Comparison of ENCODE assay signal across 21 cellular contexts in genomic region chr6:74459260-74459659, GRCh38.
DNase-seq lines count a peak whose midpoint lies in the region; ATAC-seq, FAIRE-seq and TF ChIP-seq lines count a peak whose summit lies in the region.
"Had no signal": no experiment of that assay in that cellular context is flagged by ENCODE, and none has a peak within 500 bp of the region (broad histone marks: within the 10 kb centered on the region; RNA-seq: fewer than 3 reads in every experiment).

No MANE protein-coding gene starts in this region.

- H3K4me3 ChIP-seq in HepG2 (replicated peaks in 1 of 3; ENCODE audit: insufficient read depth in 1 of 3, low read depth in 2 of 3, low read length in 3 of 3): no peak overlapping the region
- H3K4me3 ChIP-seq in right lobe of liver: no peak overlapping the region
- H3K4me3 ChIP-seq: GM12878, GM23248 had no signal

- H3K4me1 ChIP-seq in HepG2 (ENCODE audit: insufficient read depth, low read length) (peaks cover 11% of the 10 kb centered on the region), right lobe of liver (no peaks in the 10 kb centered on the region)
- H3K4me1 ChIP-seq: BE2C had no signal

- CTCF ChIA-PET in HepG2 (lab: Yijun Ruan, JAX; ENCODE audit: low intra/inter-chr PET ratio, low total read pairs): no interaction called here
- CTCF ChIA-PET in CD4-positive, alpha-beta T cell (lab: Charles Lee): no interaction called here

- no peak for TF ChIP-seq CTCF in HepG2 (CRISPR knock-in tag; IDR thresholded peaks at IDR 0.05)
- no peak for TF ChIP-seq CTCF in right lobe of liver (IDR thresholded peaks at IDR 0.05)
- no peak for TF ChIP-seq CTCF in progenitor cell of endocrine pancreas (IDR thresholded peaks at IDR 0.05; ENCODE audit: unreplicated experiment)
- TF ChIP-seq CTCF in CD4-positive, alpha-beta T cell (IDR thresholded peaks at IDR 0.05): no peak

- BruUV-seq in HepG2 (replicated peaks; lab: Mats Ljungman, UMichigan): no TSS peak

- H3K27me3 Mint-ChIP-seq in progenitor cell of endocrine pancreas: no peaks in the 10 kb centered on the region
- H3K27me3 Mint-ChIP-seq in CD4-positive, alpha-beta T cell: no peaks in the 10 kb centered on the region
- H3K27me3 Mint-ChIP-seq: CD4-positive, CD25-positive, alpha-beta regulatory T cell; IgD-negative memory B cell had no signal

- POLR2A ChIA-PET in HepG2 (lab: Yijun Ruan, JAX): no interaction called here
- POLR2A ChIA-PET in CD4-positive, alpha-beta T cell (lab: Charles Lee): no interaction called here

- H4K20me1 ChIP-seq in HepG2 (ENCODE audit: insufficient read depth, low read length): no peaks in the 10 kb centered on the region

- intact Hi-C loops in HepG2 (cut with micrococcal nuclease; ENCODE audit: unreplicated experiment) (no loop called here), right lobe of liver (cut with DNase I) (no loop called here)
- intact Hi-C loops in CD4-positive, alpha-beta T cell (cut with DNase I, micrococcal nuclease): no loop called here

- no peak overlapping the region for H3K27ac ChIP-seq in HepG2 (ENCODE audit: extremely low read length, insufficient read depth, low read length)
- H3K27ac ChIP-seq in right lobe of liver: no peak overlapping the region
- H3K27ac ChIP-seq in CD4-positive, alpha-beta T cell (ENCODE audit: low read depth, low read length): no peak overlapping the region
- H3K27ac ChIP-seq: GM23248, HL-60 had no signal

- H3K36me3 ChIP-seq in HepG2 (replicated peaks in 1 of 2; ENCODE audit: control insufficient read depth in 1 of 2, insufficient read depth in 2 of 2, low read length in 2 of 2): no peaks in the 10 kb centered on the region
- H3K36me3 ChIP-seq in right lobe of liver: no peaks in the 10 kb centered on the region
- H3K36me3 ChIP-seq: BE2C had no signal

- no peak overlapping the region for H3K4me3 Mint-ChIP-seq in progenitor cell of endocrine pancreas (ENCODE audit: low read depth)
- H3K4me3 Mint-ChIP-seq in CD4-positive, alpha-beta T cell: no peak overlapping the region
- H3K4me3 Mint-ChIP-seq: CD4-positive, CD25-positive, alpha-beta regulatory T cell; HFFc6; IgD-negative memory B cell had no signal

- TF ChIP-seq EP300 in HepG2 (IDR thresholded peaks at IDR 0.05; ENCODE audit: low read depth in 2 of 2, low read length in 2 of 2) (no peak), HepG2 (CRISPR knock-in tag; IDR thresholded peaks at IDR 0.05; ENCODE audit: borderline replicate concordance) (no peak)

- ATAC-seq in HepG2: peak; percentile 85
- no peak for ATAC-seq in right lobe of liver
- no peak for ATAC-seq in CD4-positive, alpha-beta T cell (ENCODE audit: poor library complexity)
- ATAC-seq: GM12878, HCT116 had no signal

- H3K27me3 ChIP-seq in HepG2 (ENCODE audit: control insufficient read depth in 1 of 2, insufficient read depth in 2 of 2, low read length in 2 of 2): no peaks in the 10 kb centered on the region
- no peaks in the 10 kb centered on the region for H3K27me3 ChIP-seq in right lobe of liver
- no peaks in the 10 kb centered on the region for H3K27me3 ChIP-seq in CD4-positive, alpha-beta T cell (ENCODE audit: control insufficient read depth, insufficient read depth, low read length)
- H3K27me3 ChIP-seq: BE2C had no signal

- peaks cover 6% of the 10 kb centered on the region for H3K4me1 Mint-ChIP-seq in progenitor cell of endocrine pancreas (ENCODE audit: low read depth)
- no peaks in the 10 kb centered on the region for H3K4me1 Mint-ChIP-seq in CD4-positive, alpha-beta T cell (ENCODE audit: low read depth)
- H3K4me1 Mint-ChIP-seq: CD4-positive, CD25-positive, alpha-beta regulatory T cell; IgD-negative memory B cell had no signal

- H3K4me2 ChIP-seq in HepG2 (ENCODE audit: low read depth, low read length): no peak overlapping the region

- H3K36me3 Mint-ChIP-seq in progenitor cell of endocrine pancreas (ENCODE audit: insufficient read depth): peaks cover 4% of the 10 kb centered on the region
- H3K36me3 Mint-ChIP-seq in CD4-positive, alpha-beta T cell (ENCODE audit: low read depth): no peaks in the 10 kb centered on the region
- H3K36me3 Mint-ChIP-seq: CD4-positive, CD25-positive, alpha-beta regulatory T cell; IgD-negative memory B cell had no signal

- no peaks in the 10 kb centered on the region for H3K9me3 ChIP-seq in HepG2 (ENCODE audit: low read length)
- H3K9me3 ChIP-seq in right lobe of liver: no peaks in the 10 kb centered on the region
- H3K9me3 ChIP-seq in CD4-positive, alpha-beta T cell (ENCODE audit: control insufficient read depth, low read length): peaks cover 7% of the 10 kb centered on the region
- H3K9me3 ChIP-seq: BE2C had no signal

- in situ Hi-C loops in HepG2 (cut with HindIII; ENCODE audit: extremely low pct_ligation_motif_present, low pct_unique_long_range_greater_than_20kb): no loop called here

- WGBS in HepG2 (ENCODE audit: low lambda C conversion rate): 4% methylated on average over 7 of the region's 7 CpGs
- 40% methylated on average over 7 of the region's 7 CpGs for WGBS in right lobe of liver (ENCODE audit: insufficient coverage, low coverage, low lambda C conversion rate, missing lambda C conversion rate)

- no peak for TF ChIP-seq POLR2A in HepG2 (IDR thresholded peaks at IDR 0.05; ENCODE audit: insufficient read depth in 1 of 2, low read depth in 2 of 2, low read length in 2 of 2)
- no peak for TF ChIP-seq POLR2A in right lobe of liver (IDR thresholded peaks at IDR 0.05)

- peaks cover 22% of the 10 kb centered on the region for H3K9me3 Mint-ChIP-seq in progenitor cell of endocrine pancreas (ENCODE audit: low read depth)
- H3K9me3 Mint-ChIP-seq in CD4-positive, alpha-beta T cell: peaks cover 6% of the 10 kb centered on the region
- H3K9me3 Mint-ChIP-seq: HFFc6 had no signal

- DNase-seq in HepG2 (ENCODE audit: low spot score) (peak; percentile 3), right lobe of liver (no peak), fibroblast of peridontal ligament (ENCODE audit: extremely low read depth) (peak; percentile 23), progenitor cell of endocrine pancreas (ENCODE audit: low spot score, unreplicated experiment) (no peak), AML-193 (lab: John Stamatoyannopoulos, UW) (no peak), NCI-H1694 (lab: John Stamatoyannopoulos, UW) (no peak)
- DNase-seq in CD4-positive, alpha-beta T cell: no peak
- DNase-seq: BE2C; C1 segment of cervical spinal cord; CD4-positive, CD25-positive, alpha-beta regulatory T cell; DND-41; EL; GM23248; HFFc6; KBM-7 had no signal

- no peaks in the 10 kb centered on the region for H3K79me2 ChIP-seq in HepG2 (ENCODE audit: insufficient read depth, low read length)

- no peak overlapping the region for H3K9ac ChIP-seq in HepG2 (ENCODE audit: insufficient read depth, low read depth, low read length)
- H3K9ac ChIP-seq: GM23248 had no signal

- TF ChIP-seq RAD21 in HepG2 (CRISPR knock-in tag; IDR thresholded peaks at IDR 0.05): no peak

- no peak for FAIRE-seq in HepG2 (lab: Jason Lieb, UNC)
- FAIRE-seq: GM12878, GM19239, H54 had no signal

- H2AFZ ChIP-seq in HepG2 (ENCODE audit: low read length): no peak overlapping the region
- H2AFZ ChIP-seq: GM23248 had no signal

- H3K27ac Mint-ChIP-seq in progenitor cell of endocrine pancreas: peak overlapping the region; percentile 34
- H3K27ac Mint-ChIP-seq in CD4-positive, alpha-beta T cell: no peak overlapping the region
- H3K27ac Mint-ChIP-seq: CD4-positive, CD25-positive, alpha-beta regulatory T cell; HFFc6 had no signal

TF ChIP-seq in HepG2, 621 proteins besides CTCF, POLR2A, EP300 and RAD21:
- TF ChIP-seq HNF4A (CRISPR knock-in tag; IDR thresholded peaks at IDR 0.05) (peak; percentile 25; the same call in 1 of the 2 replicates), ZNF253 (CRISPR knock-in tag; IDR thresholded peaks at IDR 0.05; ENCODE audit: borderline replicate concordance) (no peak)
TF ChIP-seq in HepG2: peak in this region for 1.

Comparison
In these comparisons a context has a peak if more than half of its experiments do, and no peak if none do; other contexts are left out.
1. DNase-seq: peak in HepG2 (single experiment) and fibroblast of peridontal ligament (single experiment); none in right lobe of liver (0 of 3), progenitor cell of endocrine pancreas (single experiment), AML-193 (0 of 2), NCI-H1694 (single experiment) and CD4-positive, alpha-beta T cell (0 of 10).